8 cellular contexts compared by ENCODE assay signal in genomic region chr10:101441539-101442455, GRCh38.
DNase-seq lines count a peak whose midpoint lies in the region; ATAC-seq and TF ChIP-seq lines count a peak whose summit lies in the region.

No MANE protein-coding gene starts in this region.

- H3K4me1 ChIP-seq in adipocyte (ENCODE audit: control insufficient read depth, insufficient read depth, low read length): peaks cover 3% of the 10 kb centered on the region

- intact Hi-C loops in left cardiac atrium (cut with DNase I): loop anchor here in 1 of 2 donors (5.0 kb wide), 1 partner anchor 139 kb away; no protein-coding TSS in a partner anchor

- no peaks in the 10 kb centered on the region for H3K36me3 ChIP-seq in adipocyte (ENCODE audit: control insufficient read depth, insufficient read depth, low read length, severe bottlenecking)

- no peak overlapping the region for H3K9ac ChIP-seq in adipocyte (ENCODE audit: low read length)

- peak; percentile 91 to 96 for ATAC-seq in left cardiac atrium

- H3K4me3 ChIP-seq in adipocyte (ENCODE audit: low read length): no peak overlapping the region

- CTCF ChIA-PET in HEK293T (lab: Yijun Ruan, JAX): interaction anchor here (0.7 to 4.6 kb wide), 13 partner anchors 8 to 228 kb away, joined by 3 to 22 read pairs (median 5); partner anchors contain the start of gene BTRC

- POLR2A ChIA-PET in HEK293T (lab: Yijun Ruan, JAX): interaction anchor here (1.0 kb wide), 1 partner anchor 87 kb away, joined by 3 read pairs; no protein-coding TSS in a partner anchor

- no peaks in the 10 kb centered on the region for H3K27me3 ChIP-seq in adipocyte (replicated peaks; ENCODE audit: control insufficient read depth, insufficient read depth, low read length)

- DNase-seq in DMS153 treated with DMSO at 0.1 percent for 48 hours (lab: John Stamatoyannopoulos, UW; ENCODE audit: unreplicated experiment) (peak; percentile 69), HEK293T (ENCODE audit: extremely low spot score) (peak; percentile 79), NCI-H524 (lab: John Stamatoyannopoulos, UW) (peak; percentile 36 to 77), adipocyte (ENCODE audit: low read depth) (peak; percentile 66), left cardiac atrium (no peak), putamen (ENCODE audit: low spot score) (peak; percentile 57), activated gamma-delta T cell treated with Interleukin-2 at 50 U/mL for 16 hours (no peak), GOT3 (lab: John Stamatoyannopoulos, UW) (no peak)

- H3K9me3 ChIP-seq in adipocyte (ENCODE audit: control insufficient read depth, low read length): no peaks in the 10 kb centered on the region

TF ChIP-seq in HEK293T, 16 proteins besides CTCF, POLR2A, EP300 and RAD21:
- peak; percentile 77 for TF ChIP-seq ZNF384 (IDR thresholded peaks at IDR 0.05)
- TF ChIP-seq CTBP1 (IDR thresholded peaks at IDR 0.05; ENCODE audit: borderline replicate concordance): peak; percentile 86
- TF ChIP-seq PKNOX1 (IDR thresholded peaks at IDR 0.05): peak; percentile 84
- TF ChIP-seq TARDBP (IDR thresholded peaks at IDR 0.05): peak; percentile 51; the same call in 1 of the 2 replicates
- no peak for TF ChIP-seq BHLHE40 (IDR thresholded peaks at IDR 0.05; ENCODE audit: borderline replicate concordance)

Comparison
In these comparisons a context has a peak if more than half of its experiments do, and no peak if none do; other contexts are left out.
1. DNase-seq: peak in DMS153 treated with DMSO at 0.1 percent for 48 hours (single experiment), HEK293T (single experiment), NCI-H524 (2 of 2), adipocyte (single experiment) and putamen (single experiment); none in left cardiac atrium (single experiment), activated gamma-delta T cell treated with Interleukin-2 at 50 U/mL for 16 hours (single experiment) and GOT3 (single experiment).